In genomic region chr7:140212100-140212881, GRCh38 we compare ENCODE assay signal across 9 cellular contexts. TPM values are rescaled to one million over a fixed set of nuclear protein-coding genes. Genes with fewer than 3 reads are reported as not detected.
A peak's percentile ranks its signal among the peaks of the same experiment; 100 is the strongest.
DNase-seq lines count a peak whose midpoint lies in the region; ATAC-seq, FAIRE-seq and TF ChIP-seq lines count a peak whose summit lies in the region.
"Had no signal": no experiment of that assay in that cellular context is flagged by ENCODE, and none has a peak within 500 bp of the region (broad histone marks: within the 10 kb centered on the region; RNA-seq: fewer than 3 reads in every experiment).

No MANE protein-coding gene starts in this region.

- TF ChIP-seq EP300 in HepG2 (IDR thresholded peaks at IDR 0.05; ENCODE audit: low read depth in 2 of 2, low read length in 2 of 2) (no peak), HepG2 (CRISPR knock-in tag; IDR thresholded peaks at IDR 0.05; ENCODE audit: borderline replicate concordance) (no peak)

- in situ Hi-C loops in HepG2 (cut with HindIII; ENCODE audit: extremely low pct_ligation_motif_present, low pct_unique_long_range_greater_than_20kb), result no loop called here
- in situ Hi-C loops in G401 (cut with HindIII; ENCODE audit: low sequenced_read_pairs), result no loop called here

- peak overlapping the region; percentile 17 for H3K4me3 Mint-ChIP-seq in activated CD4-positive, alpha-beta memory T cell treated with anti-CD3 and anti-CD28 coated beads for 36 hours
- H3K4me3 Mint-ChIP-seq in stimulated activated naive CD8-positive, alpha-beta T cell treated with anti-CD3 and anti-CD28 coated beads, Interleukin-15, amount 100 ng/mL, for 72 hours, result no peak overlapping the region

- H3K27ac Mint-ChIP-seq in activated CD4-positive, alpha-beta memory T cell treated with anti-CD3 and anti-CD28 coated beads for 36 hours, result peak overlapping the region; percentile 95
- peak overlapping the region in 1 of 2 donors; percentile 53 for H3K27ac Mint-ChIP-seq in stimulated activated naive CD8-positive, alpha-beta T cell treated with anti-CD3 and anti-CD28 coated beads, Interleukin-15, amount 100 ng/mL, for 72 hours

- TF ChIP-seq POLR2A in HepG2 (IDR thresholded peaks at IDR 0.05; ENCODE audit: insufficient read depth in 1 of 2, low read depth in 2 of 2, low read length in 2 of 2) (no peak), right lobe of liver (IDR thresholded peaks at IDR 0.05) (no peak)

- no TSS peak for BruUV-seq in HepG2 (replicated peaks; lab: Mats Ljungman, UMichigan)

- no peaks in the 10 kb centered on the region for H4K20me1 ChIP-seq in HepG2 (ENCODE audit: insufficient read depth, low read length)
- H4K20me1 ChIP-seq: BLaER1 had no signal

- DNase-seq in HepG2 (ENCODE audit: low spot score) (no peak), right lobe of liver (no peak), NCI-H2081 (lab: John Stamatoyannopoulos, UW) (no peak), G401 (ENCODE audit: low spot score) (no peak)
- DNase-seq in activated CD4-positive, alpha-beta memory T cell treated with anti-CD3 and anti-CD28 coated beads for 36 hours, result peak; percentile 77
- no peak for DNase-seq in stimulated activated naive CD8-positive, alpha-beta T cell treated with anti-CD3 and anti-CD28 coated beads, Interleukin-15, amount 100 ng/mL, for 72 hours
- DNase-seq in effector CD8-positive, alpha-beta T cell (lab: John Stamatoyannopoulos, UW), result no peak

- no peak overlapping the region for H3K4me3 ChIP-seq in HepG2 (replicated peaks in 1 of 3; ENCODE audit: insufficient read depth in 1 of 3, low read depth in 2 of 3, low read length in 3 of 3)
- H3K4me3 ChIP-seq in right lobe of liver, result no peak overlapping the region
- H3K4me3 ChIP-seq: BLaER1 had no signal

- peaks cover 74% of the 10 kb centered on the region for H3K4me1 Mint-ChIP-seq in activated CD4-positive, alpha-beta memory T cell treated with anti-CD3 and anti-CD28 coated beads for 36 hours (ENCODE audit: low read depth)
- H3K4me1 Mint-ChIP-seq in stimulated activated naive CD8-positive, alpha-beta T cell treated with anti-CD3 and anti-CD28 coated beads, Interleukin-15, amount 100 ng/mL, for 72 hours, result peaks cover 56% of the 10 kb centered on the region

- no peak for FAIRE-seq in HepG2 (lab: Jason Lieb, UNC)

- no peaks in the 10 kb centered on the region for H3K79me2 ChIP-seq in HepG2 (ENCODE audit: insufficient read depth, low read length)

- peak overlapping the region; percentile 81 for H2AFZ ChIP-seq in HepG2 (ENCODE audit: low read length)

- H3K36me3 ChIP-seq in HepG2 (replicated peaks in 1 of 2; ENCODE audit: control insufficient read depth in 1 of 2, insufficient read depth in 2 of 2, low read length in 2 of 2) (no peaks in the 10 kb centered on the region), right lobe of liver (no peaks in the 10 kb centered on the region)
- H3K36me3 ChIP-seq: BLaER1 had no signal

- H3K9ac ChIP-seq in HepG2 (ENCODE audit: insufficient read depth, low read depth, low read length), result no peak overlapping the region
- H3K9ac ChIP-seq: BLaER1 had no signal

- ATAC-seq in HepG2 (peak; percentile 37), right lobe of liver (no peak), HG02938 (IDR thresholded peaks at IDR 0.05; ENCODE audit: unreplicated experiment) (peak; percentile 63)
- peak; percentile 49 for ATAC-seq in stimulated activated naive CD8-positive, alpha-beta T cell treated with anti-CD3 and anti-CD28 coated beads, Interleukin-15, amount 100 ng/mL, for 72 hours

- peak overlapping the region; percentile 31; the same call in 1 of the 2 replicates for H3K4me2 ChIP-seq in HepG2 (ENCODE audit: low read depth, low read length)
- H3K4me2 ChIP-seq: BLaER1 had no signal

- CTCF ChIA-PET in HepG2 (lab: Yijun Ruan, JAX; ENCODE audit: low intra/inter-chr PET ratio, low total read pairs), result no interaction called here
- CTCF ChIA-PET in activated CD4-positive, alpha-beta memory T cell treated with anti-CD3 and anti-CD28 coated beads for 36 hours (lab: Charles Lee), result interaction anchor here (0.6 to 1.9 kb wide), 7 partner anchors 13 to 41 kb away, joined by 3 to 5 read pairs (median 3); partner anchors contain the start of gene KDM7A

- no peak overlapping the region for H3K27ac ChIP-seq in HepG2 (ENCODE audit: extremely low read length, insufficient read depth, low read length)
- no peak overlapping the region for H3K27ac ChIP-seq in right lobe of liver
- H3K27ac ChIP-seq: BLaER1 had no signal

- 43% methylated on average over 10 of the region's 10 CpGs for WGBS in HepG2 (ENCODE audit: low lambda C conversion rate)
- 66% methylated on average over 5 of the region's 10 CpGs for WGBS in right lobe of liver (ENCODE audit: insufficient coverage, low coverage, low lambda C conversion rate, missing lambda C conversion rate)

- H3K27me3 Mint-ChIP-seq in activated CD4-positive, alpha-beta memory T cell treated with anti-CD3 and anti-CD28 coated beads for 36 hours, result no peaks in the 10 kb centered on the region
- H3K27me3 Mint-ChIP-seq in stimulated activated naive CD8-positive, alpha-beta T cell treated with anti-CD3 and anti-CD28 coated beads, Interleukin-15, amount 100 ng/mL, for 72 hours, result no peaks in the 10 kb centered on the region

- H3K4me1 ChIP-seq in HepG2 (ENCODE audit: insufficient read depth, low read length) (peaks cover 72% of the 10 kb centered on the region), right lobe of liver (no peaks in the 10 kb centered on the region)

- no peaks in the 10 kb centered on the region for H3K9me3 Mint-ChIP-seq in activated CD4-positive, alpha-beta memory T cell treated with anti-CD3 and anti-CD28 coated beads for 36 hours
- peaks cover 8 to 10% of the 10 kb centered on the region in 2 donors for H3K9me3 Mint-ChIP-seq in stimulated activated naive CD8-positive, alpha-beta T cell treated with anti-CD3 and anti-CD28 coated beads, Interleukin-15, amount 100 ng/mL, for 72 hours

- TF ChIP-seq CTCF in HepG2 (CRISPR knock-in tag; IDR thresholded peaks at IDR 0.05), result no peak
- TF ChIP-seq CTCF in right lobe of liver (IDR thresholded peaks at IDR 0.05), result no peak

- H3K36me3 Mint-ChIP-seq in activated CD4-positive, alpha-beta memory T cell treated with anti-CD3 and anti-CD28 coated beads for 36 hours, result no peaks in the 10 kb centered on the region

- POLR2A ChIA-PET in HepG2 (lab: Yijun Ruan, JAX), result no interaction called here
- POLR2A ChIA-PET in activated CD4-positive, alpha-beta memory T cell treated with anti-CD3 and anti-CD28 coated beads for 36 hours (lab: Charles Lee), result interaction anchor here (0.6 to 4.7 kb wide), 10 partner anchors 11 to 163 kb away, joined by 3 to 52 read pairs (median 4); partner anchors contain the start of gene KDM7A

- intact Hi-C loops in HepG2 (cut with micrococcal nuclease; ENCODE audit: unreplicated experiment) (no loop called here), right lobe of liver (cut with DNase I) (no loop called here)
- intact Hi-C loops in activated CD4-positive, alpha-beta memory T cell treated with anti-CD3 and anti-CD28 coated beads for 36 hours (cut with micrococcal nuclease), result loop anchor here (1.0 to 5.0 kb wide), 9 partner anchors 11 to 530 kb away; partner anchors contain the start of gene MKRN1

- H3K9me3 ChIP-seq in HepG2 (ENCODE audit: low read length) (no peaks in the 10 kb centered on the region), right lobe of liver (no peaks in the 10 kb centered on the region)
- H3K9me3 ChIP-seq: BLaER1 had no signal

- TF ChIP-seq RAD21 in HepG2 (CRISPR knock-in tag; IDR thresholded peaks at IDR 0.05), result no peak

- H3K27me3 ChIP-seq in HepG2 (ENCODE audit: control insufficient read depth in 1 of 2, insufficient read depth in 2 of 2, low read length in 2 of 2) (peaks cover 0 to 8% of the 10 kb centered on the region in 2 experiments; a peak in 3 of 5 replicates), right lobe of liver (no peaks in the 10 kb centered on the region)
- H3K27me3 ChIP-seq: BLaER1 had no signal

TF ChIP-seq in HepG2, 621 proteins besides CTCF, POLR2A, EP300 and RAD21 (continues in another document):
- no peak for TF ChIP-seq ZNF33A (CRISPR knock-in tag; IDR thresholded peaks at IDR 0.05; ENCODE audit: borderline replicate concordance)

RNA-seq across cellular contexts. Expression of gene KDM7A, which starts 35.5 kb away (rescaled TPM):
- total RNA-seq in HepG2 (2016; rRNA removed; fragmentation: Illumina TruSeq; extraction: Trizol), result 10.8 and 15.0 TPM in 2 replicates
- 1.8 and 2.0 TPM in 2 replicates for total RNA-seq in HepG2 (2016; cell fraction: cytosol; rRNA removed; fragmentation: Illumina TruSeq; extraction: Trizol; ENCODE audit: low read depth)
- total RNA-seq in HepG2 (2016; cell fraction: insoluble cytoplasmic fraction; rRNA removed; fragmentation: Illumina TruSeq; extraction: Trizol), result 10.8 and 15.2 TPM in 2 replicates
- total RNA-seq in HepG2 (2016; cell fraction: membrane; rRNA removed; fragmentation: Illumina TruSeq; extraction: Trizol), result 3.6 and 4.1 TPM in 2 replicates
- 20.9 and 24.0 TPM in 2 replicates for total RNA-seq in HepG2 (2016; cell fraction: nucleus; rRNA removed; fragmentation: Illumina TruSeq; extraction: Trizol)
- polyA plus RNA-seq in HepG2 (2011; rRNA removed), result 15.7 and 16.8 TPM in 2 replicates
- 8.4 and 9.9 TPM in 2 replicates for polyA plus RNA-seq in HepG2 (2011; cell fraction: cytosol; rRNA removed)
- polyA plus RNA-seq in HepG2 (2011; cell fraction: nucleus; rRNA removed), result 61.8 and 62.8 TPM in 2 replicates
- 16.1 and 18.5 TPM in 2 replicates for polyA plus RNA-seq in HepG2 (2012)
- 0.14 and 0.46 TPM in 2 replicates for polyA plus RNA-seq in HepG2 (2016; cell fraction: cytosol; fragmentation: Illumina TruSeq; extraction: Trizol; ENCODE audit: low read depth)
- polyA plus RNA-seq in HepG2 (2016; cell fraction: insoluble cytoplasmic fraction; fragmentation: Illumina TruSeq; extraction: Trizol; ENCODE audit: low read depth), result 7.0 and 7.1 TPM in 2 replicates
- 1.5 and 1.6 TPM in 2 replicates for polyA plus RNA-seq in HepG2 (2016; cell fraction: membrane; fragmentation: Illumina TruSeq; extraction: Trizol; ENCODE audit: low read depth)
- 19.4 and 21.7 TPM in 2 replicates for polyA plus RNA-seq in HepG2 (2016; cell fraction: nucleus; fragmentation: Illumina TruSeq; extraction: Trizol; ENCODE audit: insufficient read depth, low read depth)
- polyA minus RNA-seq in HepG2 (2011; rRNA and poly(A)+ RNA removed; ENCODE audit: low replicate concordance), result 4.4 and 44.0 TPM in 2 replicates
- 30.4 and 36.9 TPM in 2 replicates for polyA minus RNA-seq in HepG2 (2011; cell fraction: cytosol; rRNA and poly(A)+ RNA removed)
- 140 TPM in 2 replicates for polyA minus RNA-seq in HepG2 (2011; cell fraction: nucleus; rRNA and poly(A)+ RNA removed)
- total RNA-seq in right lobe of liver, result 10 to 100 TPM in 1 of 6 experiments, 1 to 10 TPM in 5; 3.7 to 10.7 (median 6.8) TPM
- 10 to 100 TPM; 23.4 to 24.5 TPM for total RNA-seq in activated CD4-positive, alpha-beta memory T cell treated with anti-CD3 and anti-CD28 coated beads for 36 hours
- total RNA-seq in G401 (2014; rRNA removed; shearing (Covaris generic)), result 1.2 and 2.2 TPM in 2 replicates

Comparison
In these comparisons a context has a peak if more than half of its experiments do, and no peak if none do; other contexts are left out.
1. ATAC-seq: peak in HepG2 (single experiment), HG02938 (single experiment) and stimulated activated naive CD8-positive, alpha-beta T cell treated with anti-CD3 and anti-CD28 coated beads, Interleukin-15, amount 100 ng/mL, for 72 hours (single experiment); none in right lobe of liver (0 of 4).